8 cellular contexts compared by ENCODE assay signal in genomic region chrX:72572248-72573157, GRCh38. TPM values are rescaled to one million over a fixed set of nuclear protein-coding genes. Genes with fewer than 3 reads are reported as not detected.
DNase-seq lines count a peak whose midpoint lies in the region; ATAC-seq and TF ChIP-seq lines count a peak whose summit lies in the region.

Gene HDAC8 (minus strand): TSS chrX:72572843. CDS start chrX:72572761, 82 bp downstream.

- H3K4me1 ChIP-seq in right cardiac atrium (ENCODE audit: control insufficient read depth, insufficient read depth, low read length) (no peaks in the 10 kb centered on the region), psoas muscle (no peaks in the 10 kb centered on the region)

- no peaks in the 10 kb centered on the region for H3K27me3 ChIP-seq in right cardiac atrium (ENCODE audit: control insufficient read depth, insufficient read depth)
- peaks cover 0 to 4% (median 0%) of the 10 kb centered on the region in 3 donors for H3K27me3 ChIP-seq in psoas muscle (ENCODE audit: insufficient read depth in 3 of 3, low read length in 2 of 3)

- peak within 1 kb of the TSS; percentile 61 for H3K27ac ChIP-seq in right cardiac atrium (ENCODE audit: low read length)
- H3K27ac ChIP-seq in psoas muscle = peak within 1 kb of the TSS; percentile 77

- DNase-seq in NK-92 treated with Interleukin-12 subunit alpha and Interleukin-12 subunit beta, amount 100 ng/mL, for 24 hours (lab: John Stamatoyannopoulos, UW) = peak; percentile 32
- DNase-seq in NK-92 (lab: John Stamatoyannopoulos, UW; ENCODE audit: unreplicated experiment) = no peak
- peak; percentile 66 for DNase-seq in NCI-H1436 (lab: John Stamatoyannopoulos, UW)
- DNase-seq in SW480 (ENCODE audit: low spot score) = peak; percentile 80
- peak; percentile 66 for DNase-seq in astrocyte of the cerebellum (ENCODE audit: low read depth)
- peak; percentile 75 to 82 (median 82) for DNase-seq in right cardiac atrium
- DNase-seq in psoas muscle = peak; percentile 72 to 76

- H3K9me3 ChIP-seq in right cardiac atrium (ENCODE audit: control insufficient read depth, low read length) (no peaks in the 10 kb centered on the region), psoas muscle (no peaks in the 10 kb centered on the region)

- ATAC-seq in HG02884 (IDR thresholded peaks at IDR 0.05; ENCODE audit: unreplicated experiment) (peak; percentile 98), right cardiac atrium (peak; percentile 91 to 93), psoas muscle (peak; percentile 74 to 86 (median 78))

- TF ChIP-seq CTCF in astrocyte of the cerebellum (IDR thresholded peaks at IDR 0.05; ENCODE audit: low read depth, low read length, missing control alignments) = no peak
- no peak for TF ChIP-seq CTCF in psoas muscle (IDR thresholded peaks at IDR 0.05)

- under 1% methylated on average over 36 of the region's 36 CpGs for WGBS in right cardiac atrium
- WGBS in psoas muscle, 3 donors = 0 to 26% (median 1%) methylated on average over 27 to 36 of the region's 36 CpGs

- in situ Hi-C loops in astrocyte of the cerebellum (cut with HindIII; ENCODE audit: low sequenced_read_pairs) = no loop called here

- H3K4me3 ChIP-seq in astrocyte of the cerebellum (ENCODE audit: low read depth, low read length) = peak within 1 kb of the TSS; percentile 63
- peak within 1 kb of the TSS; percentile 82 for H3K4me3 ChIP-seq in right cardiac atrium (ENCODE audit: low read length)
- H3K4me3 ChIP-seq in psoas muscle = peak within 1 kb of the TSS; percentile 68

- H3K36me3 ChIP-seq in psoas muscle (ENCODE audit: insufficient read depth in 1 of 2, low read depth in 1 of 2) = peaks cover 0 to 23% of the 10 kb centered on the region in 2 donors

- intact Hi-C loops in right cardiac atrium (cut with DNase I) (no loop called here), psoas muscle (cut with DNase I) (no loop called here)

RNA-seq across cellular contexts. Expression of gene HDAC8, which starts in this region (rescaled TPM):
- 10 to 100 TPM; 15.5 to 21.1 (median 19.2) TPM for total RNA-seq in right cardiac atrium
- 19.3 TPM for polyA plus RNA-seq in right cardiac atrium
- 10 to 100 TPM; 10.8 to 17.5 (median 12.2) TPM for total RNA-seq in psoas muscle
- polyA plus RNA-seq in psoas muscle = 1 to 10 TPM; 5.8 to 9.9 (median 6.7) TPM
